ENCODE assay signal across 1 cellular context in the genomic region with DNA sequence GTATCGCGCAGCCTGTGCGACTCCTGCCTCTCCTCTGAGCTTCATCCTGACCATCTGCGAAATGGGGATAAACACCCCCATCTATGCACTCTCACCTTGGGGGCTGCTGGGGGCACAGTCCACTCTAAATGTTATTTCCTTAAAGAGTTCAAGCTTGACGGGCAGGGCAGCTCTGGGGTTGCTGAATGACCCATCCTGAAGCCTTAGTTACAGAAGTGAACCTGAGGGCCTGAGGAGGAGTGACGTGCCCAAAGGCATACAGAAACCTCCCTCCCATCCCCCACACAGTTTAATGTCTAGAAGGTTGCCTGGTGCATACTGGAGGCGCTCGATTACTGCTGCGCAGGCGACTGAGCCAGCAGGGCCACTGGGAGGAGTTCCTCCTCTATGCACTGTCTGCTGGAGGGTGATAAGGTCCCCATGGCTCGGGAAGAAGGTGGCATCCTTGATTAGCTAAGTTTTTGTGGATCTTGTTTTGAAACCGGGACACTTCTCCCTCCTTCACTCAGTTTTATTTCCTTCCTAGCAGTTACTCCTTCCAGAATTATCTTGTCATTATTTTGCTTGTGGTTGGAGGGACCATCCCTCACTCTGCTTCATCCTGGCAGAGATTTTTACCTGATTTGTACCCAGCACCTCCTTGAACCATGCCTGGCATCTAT.
TF ChIP-seq lines count a peak whose summit lies in the region.

No MANE protein-coding gene starts in this region.

TF ChIP-seq in HEK293, 187 proteins besides CTCF, POLR2A, EP300 and RAD21 (continued from another document and continues in another):
- no peak for TF ChIP-seq ZNF791 (tag by site-specific recombination; IDR thresholded peaks at IDR 0.05)
- TF ChIP-seq, protein P1, sequence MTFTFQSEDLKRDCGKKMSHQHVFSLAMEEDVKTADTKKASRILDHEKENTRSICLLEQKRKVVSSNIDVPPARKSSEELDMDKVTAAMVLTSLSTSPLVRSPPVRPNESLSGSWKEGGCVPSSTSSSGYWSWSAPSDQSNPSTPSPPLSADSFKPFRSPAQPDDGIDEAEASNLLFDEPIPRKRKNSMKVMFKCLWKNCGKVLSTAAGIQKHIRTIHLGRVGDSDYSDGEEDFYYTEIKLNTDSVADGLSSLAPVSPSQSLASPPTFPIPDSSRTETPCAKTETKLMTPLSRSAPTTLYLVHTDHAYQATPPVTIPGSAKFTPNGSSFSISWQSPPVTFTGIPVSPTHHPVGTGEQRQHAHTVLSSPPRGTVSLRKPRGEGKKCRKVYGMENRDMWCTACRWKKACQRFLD (tag by site-specific recombination; IDR thresholded peaks at IDR 0.05) = no peak
- no peak for TF ChIP-seq ZNF223 (tag by site-specific recombination; IDR thresholded peaks at IDR 0.05)
- TF ChIP-seq ZNF747 (tag by site-specific recombination; IDR thresholded peaks at IDR 0.05) = no peak
- TF ChIP-seq KLF7 (tag by site-specific recombination; IDR thresholded peaks at IDR 0.05; ENCODE audit: borderline replicate concordance) = no peak
- TF ChIP-seq KLF16 (tag by site-specific recombination; IDR thresholded peaks at IDR 0.05) = no peak
- no peak for TF ChIP-seq ZNF311 (tag by site-specific recombination; IDR thresholded peaks at IDR 0.05; ENCODE audit: borderline replicate concordance)
- peak; percentile 16; the same call in 1 of the 2 replicates for TF ChIP-seq ZNF610 (tag by site-specific recombination; IDR thresholded peaks at IDR 0.05; ENCODE audit: borderline replicate concordance)
- no peak for TF ChIP-seq ZNF174 (tag by site-specific recombination; IDR thresholded peaks at IDR 0.05)
- no peak for TF ChIP-seq ZNF664 (tag by site-specific recombination; IDR thresholded peaks at IDR 0.05)
- no peak for TF ChIP-seq GLI4 (tag by site-specific recombination; IDR thresholded peaks at IDR 0.05)
- no peak for TF ChIP-seq ZNF202 (tag by site-specific recombination; IDR thresholded peaks at IDR 0.05; ENCODE audit: borderline replicate concordance)
- TF ChIP-seq ZNF768 (tag by site-specific recombination; IDR thresholded peaks at IDR 0.05) = no peak
- TF ChIP-seq, protein P2, sequence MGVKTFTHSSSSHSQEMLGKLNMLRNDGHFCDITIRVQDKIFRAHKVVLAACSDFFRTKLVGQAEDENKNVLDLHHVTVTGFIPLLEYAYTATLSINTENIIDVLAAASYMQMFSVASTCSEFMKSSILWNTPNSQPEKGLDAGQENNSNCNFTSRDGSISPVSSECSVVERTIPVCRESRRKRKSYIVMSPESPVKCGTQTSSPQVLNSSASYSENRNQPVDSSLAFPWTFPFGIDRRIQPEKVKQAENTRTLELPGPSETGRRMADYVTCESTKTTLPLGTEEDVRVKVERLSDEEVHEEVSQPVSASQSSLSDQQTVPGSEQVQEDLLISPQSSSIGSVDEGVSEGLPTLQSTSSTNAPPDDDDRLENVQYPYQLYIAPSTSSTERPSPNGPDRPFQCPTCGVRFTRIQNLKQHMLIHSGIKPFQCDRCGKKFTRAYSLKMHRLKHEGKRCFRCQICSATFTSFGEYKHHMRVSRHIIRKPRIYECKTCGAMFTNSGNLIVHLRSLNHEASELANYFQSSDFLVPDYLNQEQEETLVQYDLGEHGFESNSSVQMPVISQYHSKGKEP (tag by site-specific recombination; IDR thresholded peaks at IDR 0.05) = no peak; the same call in 1 of the 2 replicates
- TF ChIP-seq GLIS2 (tag by site-specific recombination; IDR thresholded peaks at IDR 0.05) = no peak
- TF ChIP-seq ZNF155 (tag by site-specific recombination; IDR thresholded peaks at IDR 0.05) = no peak
- TF ChIP-seq ZNF214 (tag by site-specific recombination; IDR thresholded peaks at IDR 0.05; ENCODE audit: borderline replicate concordance) = no peak
- TF ChIP-seq, protein P3, sequence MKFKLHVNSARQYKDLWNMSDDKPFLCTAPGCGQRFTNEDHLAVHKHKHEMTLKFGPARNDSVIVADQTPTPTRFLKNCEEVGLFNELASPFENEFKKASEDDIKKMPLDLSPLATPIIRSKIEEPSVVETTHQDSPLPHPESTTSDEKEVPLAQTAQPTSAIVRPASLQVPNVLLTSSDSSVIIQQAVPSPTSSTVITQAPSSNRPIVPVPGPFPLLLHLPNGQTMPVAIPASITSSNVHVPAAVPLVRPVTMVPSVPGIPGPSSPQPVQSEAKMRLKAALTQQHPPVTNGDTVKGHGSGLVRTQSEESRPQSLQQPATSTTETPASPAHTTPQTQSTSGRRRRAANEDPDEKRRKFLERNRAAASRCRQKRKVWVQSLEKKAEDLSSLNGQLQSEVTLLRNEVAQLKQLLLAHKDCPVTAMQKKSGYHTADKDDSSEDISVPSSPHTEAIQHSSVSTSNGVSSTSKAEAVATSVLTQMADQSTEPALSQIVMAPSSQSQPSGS (tag by site-specific recombination; IDR thresholded peaks at IDR 0.05; ENCODE audit: low read depth) = no peak
- peak; percentile 94 for TF ChIP-seq ZNF335 (tag by site-specific recombination; conservative IDR thresholded peaks at IDR 0.05)
- TF ChIP-seq, protein P4, sequence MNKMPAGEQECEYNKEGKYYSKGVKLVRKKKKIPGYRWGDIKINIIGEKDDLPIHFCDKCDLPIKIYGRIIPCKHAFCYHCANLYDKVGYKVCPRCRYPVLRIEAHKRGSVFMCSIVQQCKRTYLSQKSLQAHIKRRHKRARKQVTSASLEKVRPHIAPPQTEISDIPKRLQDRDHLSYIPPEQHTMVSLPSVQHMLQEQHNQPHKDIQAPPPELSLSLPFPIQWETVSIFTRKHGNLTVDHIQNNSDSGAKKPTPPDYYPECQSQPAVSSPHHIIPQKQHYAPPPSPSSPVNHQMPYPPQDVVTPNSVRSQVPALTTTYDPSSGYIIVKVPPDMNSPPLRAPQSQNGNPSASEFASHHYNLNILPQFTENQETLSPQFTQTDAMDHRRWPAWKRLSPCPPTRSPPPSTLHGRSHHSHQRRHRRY (tag by site-specific recombination; IDR thresholded peaks at IDR 0.05) = no peak
- TF ChIP-seq RBAK (tag by site-specific recombination; IDR thresholded peaks at IDR 0.05) = no peak
- peak; percentile 96 for TF ChIP-seq ZNF792 (tag by site-specific recombination; IDR thresholded peaks at IDR 0.05)
- TF ChIP-seq ZXDB (tag by site-specific recombination; IDR thresholded peaks at IDR 0.05) = peak; percentile 52; the same call in 1 of the 2 replicates
- TF ChIP-seq ZNF211 (tag by site-specific recombination; IDR thresholded peaks at IDR 0.05; ENCODE audit: low read depth) = no peak
- no peak for TF ChIP-seq ZNF677 (tag by site-specific recombination; IDR thresholded peaks at IDR 0.05)
- no peak for TF ChIP-seq ZNF239 (tag by site-specific recombination; IDR thresholded peaks at IDR 0.05)
- no peak for TF ChIP-seq HOXD13 (CRISPR knock-in tag; IDR thresholded peaks at IDR 0.05; ENCODE audit: borderline replicate concordance)
- no peak for TF ChIP-seq ZNF785 (tag by site-specific recombination; IDR thresholded peaks at IDR 0.05)
- TF ChIP-seq HOXA7 (CRISPR knock-in tag; IDR thresholded peaks at IDR 0.05; ENCODE audit: borderline replicate concordance) = no peak
- no peak for TF ChIP-seq IKZF3 (tag by site-specific recombination; IDR thresholded peaks at IDR 0.05)
- TF ChIP-seq ZNF48 (tag by site-specific recombination; IDR thresholded peaks at IDR 0.05) = no peak
- no peak for TF ChIP-seq ZNF114 (tag by site-specific recombination; IDR thresholded peaks at IDR 0.05)
- TF ChIP-seq ZNF146 (tag by site-specific recombination; IDR thresholded peaks at IDR 0.05) = no peak
- no peak for TF ChIP-seq ZNF19 (tag by site-specific recombination; IDR thresholded peaks at IDR 0.05; ENCODE audit: low read depth)
- no peak for TF ChIP-seq EGR2 (tag by site-specific recombination; IDR thresholded peaks at IDR 0.05; ENCODE audit: low read depth)
- peak; percentile 47; the same call in 1 of the 2 replicates for TF ChIP-seq ZNF629 (tag by site-specific recombination; IDR thresholded peaks at IDR 0.05)
- TF ChIP-seq, protein P5, sequence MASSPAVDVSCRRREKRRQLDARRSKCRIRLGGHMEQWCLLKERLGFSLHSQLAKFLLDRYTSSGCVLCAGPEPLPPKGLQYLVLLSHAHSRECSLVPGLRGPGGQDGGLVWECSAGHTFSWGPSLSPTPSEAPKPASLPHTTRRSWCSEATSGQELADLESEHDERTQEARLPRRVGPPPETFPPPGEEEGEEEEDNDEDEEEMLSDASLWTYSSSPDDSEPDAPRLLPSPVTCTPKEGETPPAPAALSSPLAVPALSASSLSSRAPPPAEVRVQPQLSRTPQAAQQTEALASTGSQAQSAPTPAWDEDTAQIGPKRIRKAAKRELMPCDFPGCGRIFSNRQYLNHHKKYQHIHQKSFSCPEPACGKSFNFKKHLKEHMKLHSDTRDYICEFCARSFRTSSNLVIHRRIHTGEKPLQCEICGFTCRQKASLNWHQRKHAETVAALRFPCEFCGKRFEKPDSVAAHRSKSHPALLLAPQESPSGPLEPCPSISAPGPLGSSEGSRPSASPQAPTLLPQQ (tag by site-specific recombination; IDR thresholded peaks at IDR 0.05) = 0 out of 2 replicates have a peak, but pooled peaks have one; percentile 36
- no peak for TF ChIP-seq ZNF776 (tag by site-specific recombination; IDR thresholded peaks at IDR 0.05; ENCODE audit: borderline replicate concordance)
- TF ChIP-seq TRIM28 (IDR thresholded peaks at IDR 0.05; ENCODE audit: borderline replicate concordance, low read length) = peak; percentile 59; the same call in 1 of the 2 replicates
- no peak for TF ChIP-seq KLF10 (tag by site-specific recombination; IDR thresholded peaks at IDR 0.05)
- no peak for TF ChIP-seq ZNF558 (tag by site-specific recombination; IDR thresholded peaks at IDR 0.05)
- TF ChIP-seq ZNF626 (tag by site-specific recombination; IDR thresholded peaks at IDR 0.05) = no peak
- TF ChIP-seq, protein P6, sequence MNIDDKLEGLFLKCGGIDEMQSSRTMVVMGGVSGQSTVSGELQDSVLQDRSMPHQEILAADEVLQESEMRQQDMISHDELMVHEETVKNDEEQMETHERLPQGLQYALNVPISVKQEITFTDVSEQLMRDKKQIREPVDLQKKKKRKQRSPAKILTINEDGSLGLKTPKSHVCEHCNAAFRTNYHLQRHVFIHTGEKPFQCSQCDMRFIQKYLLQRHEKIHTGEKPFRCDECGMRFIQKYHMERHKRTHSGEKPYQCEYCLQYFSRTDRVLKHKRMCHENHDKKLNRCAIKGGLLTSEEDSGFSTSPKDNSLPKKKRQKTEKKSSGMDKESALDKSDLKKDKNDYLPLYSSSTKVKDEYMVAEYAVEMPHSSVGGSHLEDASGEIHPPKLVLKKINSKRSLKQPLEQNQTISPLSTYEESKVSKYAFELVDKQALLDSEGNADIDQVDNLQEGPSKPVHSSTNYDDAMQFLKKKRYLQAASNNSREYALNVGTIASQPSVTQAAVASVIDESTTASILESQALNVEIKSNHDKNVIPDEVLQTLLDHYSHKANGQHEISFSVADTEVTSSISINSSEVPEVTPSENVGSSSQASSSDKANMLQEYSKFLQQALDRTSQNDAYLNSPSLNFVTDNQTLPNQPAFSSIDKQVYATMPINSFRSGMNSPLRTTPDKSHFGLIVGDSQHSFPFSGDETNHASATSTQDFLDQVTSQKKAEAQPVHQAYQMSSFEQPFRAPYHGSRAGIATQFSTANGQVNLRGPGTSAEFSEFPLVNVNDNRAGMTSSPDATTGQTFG (tag by site-specific recombination; IDR thresholded peaks at IDR 0.05; ENCODE audit: borderline replicate concordance) = no peak
- TF ChIP-seq, protein P7, sequence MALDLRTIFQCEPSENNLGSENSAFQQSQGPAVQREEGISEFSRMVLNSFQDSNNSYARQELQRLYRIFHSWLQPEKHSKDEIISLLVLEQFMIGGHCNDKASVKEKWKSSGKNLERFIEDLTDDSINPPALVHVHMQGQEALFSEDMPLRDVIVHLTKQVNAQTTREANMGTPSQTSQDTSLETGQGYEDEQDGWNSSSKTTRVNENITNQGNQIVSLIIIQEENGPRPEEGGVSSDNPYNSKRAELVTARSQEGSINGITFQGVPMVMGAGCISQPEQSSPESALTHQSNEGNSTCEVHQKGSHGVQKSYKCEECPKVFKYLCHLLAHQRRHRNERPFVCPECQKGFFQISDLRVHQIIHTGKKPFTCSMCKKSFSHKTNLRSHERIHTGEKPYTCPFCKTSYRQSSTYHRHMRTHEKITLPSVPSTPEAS (tag by site-specific recombination; IDR thresholded peaks at IDR 0.05) = no peak
- TF ChIP-seq ZNF292 (tag by site-specific recombination; IDR thresholded peaks at IDR 0.05; ENCODE audit: borderline replicate concordance, low read depth) = no peak
- TF ChIP-seq, protein P8, sequence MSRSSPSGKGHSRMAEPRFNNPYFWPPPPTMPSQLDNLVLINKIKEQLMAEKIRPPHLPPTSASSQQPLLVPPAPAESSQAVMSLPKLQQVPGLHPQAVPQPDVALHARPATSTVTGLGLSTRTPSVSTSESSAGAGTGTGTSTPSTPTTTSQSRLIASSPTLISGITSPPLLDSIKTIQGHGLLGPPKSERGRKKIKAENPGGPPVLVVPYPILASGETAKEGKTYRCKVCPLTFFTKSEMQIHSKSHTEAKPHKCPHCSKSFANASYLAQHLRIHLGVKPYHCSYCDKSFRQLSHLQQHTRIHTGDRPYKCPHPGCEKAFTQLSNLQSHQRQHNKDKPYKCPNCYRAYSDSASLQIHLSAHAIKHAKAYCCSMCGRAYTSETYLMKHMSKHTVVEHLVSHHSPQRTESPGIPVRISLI (tag by site-specific recombination; IDR thresholded peaks at IDR 0.05) = no peak
- TF ChIP-seq MZF1 (tag by site-specific recombination; IDR thresholded peaks at IDR 0.05; ENCODE audit: borderline replicate concordance) = no peak
- TF ChIP-seq, protein P9, sequence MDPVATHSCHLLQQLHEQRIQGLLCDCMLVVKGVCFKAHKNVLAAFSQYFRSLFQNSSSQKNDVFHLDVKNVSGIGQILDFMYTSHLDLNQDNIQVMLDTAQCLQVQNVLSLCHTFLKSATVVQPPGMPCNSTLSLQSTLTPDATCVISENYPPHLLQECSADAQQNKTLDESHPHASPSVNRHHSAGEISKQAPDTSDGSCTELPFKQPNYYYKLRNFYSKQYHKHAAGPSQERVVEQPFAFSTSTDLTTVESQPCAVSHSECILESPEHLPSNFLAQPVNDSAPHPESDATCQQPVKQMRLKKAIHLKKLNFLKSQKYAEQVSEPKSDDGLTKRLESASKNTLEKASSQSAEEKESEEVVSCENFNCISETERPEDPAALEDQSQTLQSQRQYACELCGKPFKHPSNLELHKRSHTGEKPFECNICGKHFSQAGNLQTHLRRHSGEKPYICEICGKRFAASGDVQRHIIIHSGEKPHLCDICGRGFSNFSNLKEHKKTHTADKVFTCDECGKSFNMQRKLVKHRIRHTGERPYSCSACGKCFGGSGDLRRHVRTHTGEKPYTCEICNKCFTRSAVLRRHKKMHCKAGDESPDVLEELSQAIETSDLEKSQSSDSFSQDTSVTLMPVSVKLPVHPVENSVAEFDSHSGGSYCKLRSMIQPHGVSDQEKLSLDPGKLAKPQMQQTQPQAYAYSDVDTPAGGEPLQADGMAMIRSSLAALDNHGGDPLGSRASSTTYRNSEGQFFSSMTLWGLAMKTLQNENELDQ (tag by site-specific recombination; IDR thresholded peaks at IDR 0.05; ENCODE audit: low read depth) = no peak
- no peak for TF ChIP-seq ZNF837 (tag by site-specific recombination; IDR thresholded peaks at IDR 0.05)
- TF ChIP-seq SCRT2 (tag by site-specific recombination; IDR thresholded peaks at IDR 0.05) = no peak
- TF ChIP-seq ZNF654 (tag by site-specific recombination; IDR thresholded peaks at IDR 0.05; ENCODE audit: low read depth) = peak; percentile 38
- peak; percentile 34; the same call in 1 of the 2 replicates for TF ChIP-seq GLIS1 (tag by site-specific recombination; IDR thresholded peaks at IDR 0.05)
- no peak for TF ChIP-seq ZNF391 (tag by site-specific recombination; IDR thresholded peaks at IDR 0.05; ENCODE audit: borderline replicate concordance, low read depth)
- no peak for TF ChIP-seq ZNF138 (tag by site-specific recombination; IDR thresholded peaks at IDR 0.05; ENCODE audit: borderline replicate concordance)
- no peak for TF ChIP-seq ZNF623 (tag by site-specific recombination; IDR thresholded peaks at IDR 0.05)
- TF ChIP-seq ZEB2 (tag by site-specific recombination; IDR thresholded peaks at IDR 0.05) = peak; percentile 25; the same call in 1 of the 2 replicates
